In the genomic region with DNA sequence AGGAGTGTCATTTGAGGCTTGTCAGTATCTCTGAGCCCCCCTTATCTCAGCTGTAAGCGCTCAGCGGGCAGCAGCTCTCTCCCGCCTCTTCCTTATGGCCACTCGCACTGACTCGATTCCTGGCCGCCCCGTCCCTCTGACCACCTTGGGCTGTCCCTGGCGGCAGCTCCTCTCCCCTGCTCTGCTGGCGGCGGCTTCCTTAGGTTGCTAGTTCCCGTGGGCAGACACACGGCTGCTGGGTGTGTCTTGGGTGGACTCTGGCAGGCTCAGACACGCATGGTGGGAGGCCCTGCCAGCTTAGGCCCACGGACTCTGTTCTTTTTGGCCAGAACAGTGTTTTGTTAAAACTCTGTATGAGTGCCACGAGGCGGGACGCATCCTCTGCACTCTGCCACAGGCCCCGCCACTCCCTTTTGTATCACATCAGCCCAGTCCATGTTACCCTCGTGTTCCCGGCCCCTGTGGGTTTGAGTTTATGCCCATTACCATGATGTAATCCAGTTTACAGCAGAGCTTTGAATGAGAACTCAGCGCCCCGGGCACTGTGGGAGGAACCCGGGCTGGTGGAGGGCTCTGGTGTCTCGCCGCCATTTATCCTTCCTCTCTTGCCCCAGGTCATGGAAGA, we compare ENCODE assay signal across 19 cellular contexts. TPM values are rescaled to one million over a fixed set of nuclear protein-coding genes. Genes with fewer than 3 reads are reported as not detected.
DNase-seq lines count a peak whose midpoint lies in the region; ATAC-seq and TF ChIP-seq lines count a peak whose summit lies in the region.
"Had no signal": no experiment of that assay in that cellular context is flagged by ENCODE, and none has a peak within 500 bp of the region (broad histone marks: within the 10 kb centered on the region; RNA-seq: fewer than 3 reads in every experiment).

No MANE protein-coding gene starts in this region.

- H3K36me3 Mint-ChIP-seq in T-helper 17 cell (ENCODE audit: low read depth) = peaks cover 9% of the 10 kb centered on the region
- peaks cover 70% of the 10 kb centered on the region for H3K36me3 Mint-ChIP-seq in dendritic cell treated with granulocyte-macrophage colony-stimulating factor and Interleukin-4, amounts not matched to agents 40 ng/mL and 50 ng/mL, for 4 days (ENCODE audit: low read depth)
- peaks cover 6% of the 10 kb centered on the region for H3K36me3 Mint-ChIP-seq in type B pancreatic cell
- H3K36me3 Mint-ChIP-seq: activated naive CD8-positive, alpha-beta T cell treated with anti-CD3 and anti-CD28 coated beads, Interleukin-2, amount 10 ng/mL, durations not matched to agents 7 days and 5 days had no signal

- no peaks in the 10 kb centered on the region for H3K9me3 Mint-ChIP-seq in dendritic cell treated with granulocyte-macrophage colony-stimulating factor and Interleukin-4, amounts not matched to agents 40 ng/mL and 50 ng/mL, for 4 days
- no peaks in the 10 kb centered on the region for H3K9me3 Mint-ChIP-seq in type B pancreatic cell
- H3K9me3 Mint-ChIP-seq: activated naive CD8-positive, alpha-beta T cell treated with anti-CD3 and anti-CD28 coated beads, Interleukin-2, amount 10 ng/mL, durations not matched to agents 7 days and 5 days; central memory CD8-positive, alpha-beta T cell had no signal

- H3K4me1 ChIP-seq in lower lobe of right lung = peaks cover 40% of the 10 kb centered on the region

- H3K4me1 Mint-ChIP-seq in T-helper 17 cell = peaks cover 17% of the 10 kb centered on the region
- H3K4me1 Mint-ChIP-seq in dendritic cell treated with granulocyte-macrophage colony-stimulating factor and Interleukin-4, amounts not matched to agents 40 ng/mL and 50 ng/mL, for 4 days (ENCODE audit: low read depth) = peaks cover 27% of the 10 kb centered on the region
- peaks cover 13% of the 10 kb centered on the region for H3K4me1 Mint-ChIP-seq in type B pancreatic cell (ENCODE audit: unreplicated experiment)

- H3K36me3 ChIP-seq in lower lobe of right lung = peaks cover 64% of the 10 kb centered on the region

- intact Hi-C loops in dendritic cell treated with granulocyte-macrophage colony-stimulating factor and Interleukin-4, amounts not matched to agents 40 ng/mL and 50 ng/mL, for 4 days (cut with micrococcal nuclease) = no loop called here
- intact Hi-C loops in lower lobe of right lung (cut with DNase I) = no loop called here

- peak overlapping the region; percentile 69 for H3K27ac Mint-ChIP-seq in T-helper 17 cell
- H3K27ac Mint-ChIP-seq in dendritic cell treated with granulocyte-macrophage colony-stimulating factor and Interleukin-4, amounts not matched to agents 40 ng/mL and 50 ng/mL, for 4 days = peak overlapping the region; percentile 5
- H3K27ac Mint-ChIP-seq in type B pancreatic cell = no peak overlapping the region
- H3K27ac Mint-ChIP-seq: activated naive CD8-positive, alpha-beta T cell treated with anti-CD3 and anti-CD28 coated beads, Interleukin-2, amount 10 ng/mL, durations not matched to agents 7 days and 5 days had no signal

- no peaks in the 10 kb centered on the region for H3K27me3 ChIP-seq in lower lobe of right lung (ENCODE audit: low read depth)
- H3K27me3 ChIP-seq: BLaER1, vagina had no signal

- no peak for TF ChIP-seq CTCF in type B pancreatic cell (conservative IDR thresholded peaks at IDR 0.05)
- TF ChIP-seq CTCF in lower lobe of right lung (IDR thresholded peaks at IDR 0.05) = no peak

- no peaks in the 10 kb centered on the region for H3K9me3 ChIP-seq in T-helper 17 cell (ENCODE audit: control insufficient read depth, low read length, poor library complexity, severe bottlenecking)
- H3K9me3 ChIP-seq in lower lobe of right lung = no peaks in the 10 kb centered on the region
- H3K9me3 ChIP-seq: BLaER1, vagina had no signal

- ATAC-seq in T-helper 17 cell (no peak), GM18517 (IDR thresholded peaks at IDR 0.05; ENCODE audit: unreplicated experiment) (no peak), lower lobe of right lung (no peak)
- ATAC-seq: left colon had no signal

- H3K27me3 Mint-ChIP-seq in T-helper 17 cell (no peaks in the 10 kb centered on the region), type B pancreatic cell (no peaks in the 10 kb centered on the region)
- H3K27me3 Mint-ChIP-seq in dendritic cell treated with granulocyte-macrophage colony-stimulating factor and Interleukin-4, amounts not matched to agents 40 ng/mL and 50 ng/mL, for 4 days = no peaks in the 10 kb centered on the region
- H3K27me3 Mint-ChIP-seq: activated naive CD8-positive, alpha-beta T cell treated with anti-CD3 and anti-CD28 coated beads, Interleukin-2, amount 10 ng/mL, durations not matched to agents 7 days and 5 days; central memory CD8-positive, alpha-beta T cell had no signal

- H3K27ac ChIP-seq in lower lobe of right lung = no peak overlapping the region
- H3K27ac ChIP-seq: BLaER1, vagina had no signal

- no peak overlapping the region for H3K4me3 Mint-ChIP-seq in T-helper 17 cell
- no peak overlapping the region for H3K4me3 Mint-ChIP-seq in dendritic cell treated with granulocyte-macrophage colony-stimulating factor and Interleukin-4, amounts not matched to agents 40 ng/mL and 50 ng/mL, for 4 days
- no peak overlapping the region for H3K4me3 Mint-ChIP-seq in type B pancreatic cell
- H3K4me3 Mint-ChIP-seq: activated naive CD8-positive, alpha-beta T cell treated with anti-CD3 and anti-CD28 coated beads, Interleukin-2, amount 10 ng/mL, durations not matched to agents 7 days and 5 days; central memory CD8-positive, alpha-beta T cell had no signal

- no peak overlapping the region for H3K4me3 ChIP-seq in lower lobe of right lung
- H3K4me3 ChIP-seq: BLaER1, vagina had no signal

- DNase-seq in T-helper 17 cell (no peak), left kidney (ENCODE audit: low read depth, low spot score) (peak; percentile 22), type B pancreatic cell (ENCODE audit: extremely low spot score, unreplicated experiment) (peak; percentile 57), GM03348 (ENCODE audit: low spot score) (no peak), lower lobe of right lung (no peak)
- DNase-seq: activated naive CD8-positive, alpha-beta T cell treated with anti-CD3 and anti-CD28 coated beads, Interleukin-2, amount 10 ng/mL, durations not matched to agents 7 days and 5 days; activated T-cell treated with anti-CD3 and anti-CD28 coated beads, Interleukin-2, amount 50 U/mL, for 1 hour; DND-41; IMR-90; left colon; NCI-H1048; NCI-H2171; stimulated activated CD8-positive, alpha-beta memory T cell treated with anti-CD3 and anti-CD28 coated beads, Interleukin-4, amount 100 ng/mL, for 48 hours; T-helper 1 cell had no signal

RNA-seq across cellular contexts. Expression of a gene that starts 45.9 kb away (rescaled TPM):
- 10 to 100 TPM; 30.7 to 37.3 TPM for total RNA-seq in T-helper 17 cell
- 21.0 and 29.7 TPM in 2 replicates for total RNA-seq in type B pancreatic cell (ENCODE audit: low replicate concordance)
- total RNA-seq in lower lobe of right lung = 45.0 TPM

Comparison
In these comparisons a context has a peak if more than half of its experiments do, and no peak if none do; other contexts are left out.
1. DNase-seq: peak in left kidney (single experiment) and type B pancreatic cell (single experiment); none in T-helper 17 cell (0 of 3), GM03348 (single experiment) and lower lobe of right lung (single experiment).